Comparison of ENCODE assay signal across 9 cellular contexts in genomic region chr6:63307581-63308246, GRCh38. TPM values are rescaled to one million over a fixed set of nuclear protein-coding genes. Genes with fewer than 3 reads are reported as not detected.
DNase-seq lines count a peak whose midpoint lies in the region; ATAC-seq and TF ChIP-seq lines count a peak whose summit lies in the region.
"Had no signal": no experiment of that assay in that cellular context is flagged by ENCODE, and none has a peak within 500 bp of the region (broad histone marks: within the 10 kb centered on the region; RNA-seq: fewer than 3 reads in every experiment).

No MANE protein-coding gene starts in this region.

- H3K4me2 ChIP-seq in DND-41 (ENCODE audit: insufficient read depth, low read length) = no peak overlapping the region

- H3K36me3 Mint-ChIP-seq in immature natural killer cell = no peaks in the 10 kb centered on the region

- H3K9me3 Mint-ChIP-seq in immature natural killer cell = peaks cover 0 to 8% (median 2%) of the 10 kb centered on the region in 6 donors

- H3K4me3 ChIP-seq in DND-41 (ENCODE audit: low read depth in 1 of 2, low read length in 2 of 2) (no peak overlapping the region), epithelial cell of esophagus (ENCODE audit: low read length) (no peak overlapping the region), gastrocnemius medialis (no peak overlapping the region), testis (no peak overlapping the region)

- ATAC-seq in DND-41 (ENCODE audit: insufficient read depth, low read depth) (no peak), GM19395 (IDR thresholded peaks at IDR 0.05; ENCODE audit: unreplicated experiment) (peak; percentile 92), HG03342 (IDR thresholded peaks at IDR 0.05; ENCODE audit: unreplicated experiment) (peak; percentile 94), gastrocnemius medialis (peak; percentile 65)

- DNase-seq in DND-41 = no peak
- peak; percentile 59 for DNase-seq in NOMO-1 treated with dmso at 0.1 percent for 144 hours (lab: John Stamatoyannopoulos, UW; ENCODE audit: unreplicated experiment)
- peak; percentile 64 for DNase-seq in epithelial cell of esophagus (ENCODE audit: low read depth)
- DNase-seq in gastrocnemius medialis = no peak
- no peak for DNase-seq in immature natural killer cell
- no peak for DNase-seq in testis

- no peak overlapping the region for H2AFZ ChIP-seq in DND-41 (ENCODE audit: low read depth, low read length)

- no peaks in the 10 kb centered on the region for H3K4me1 Mint-ChIP-seq in immature natural killer cell

- in situ Hi-C loops in gastrocnemius medialis (cut with MboI; ENCODE audit: low sequenced_read_pairs in 4 of 4) = no loop called here

- H3K27me3 ChIP-seq in DND-41 (ENCODE audit: insufficient read depth, low read length, poor library complexity) (no peaks in the 10 kb centered on the region), gastrocnemius medialis (no peaks in the 10 kb centered on the region), testis (no peaks in the 10 kb centered on the region)

- TF ChIP-seq CTCF in DND-41 (IDR thresholded peaks at IDR 0.05; ENCODE audit: borderline replicate concordance, extremely low read depth, low read length, poor library complexity, severe bottlenecking) (peak; percentile 37), epithelial cell of esophagus (IDR thresholded peaks at IDR 0.05; ENCODE audit: insufficient read depth, low read depth, low read length, missing control alignments) (peak; percentile 60), gastrocnemius medialis (IDR thresholded peaks at IDR 0.05 in 4 of 5, conservative IDR thresholded peaks at IDR 0.05 in 1 of 5) (peak in 1 of 5 experiments; percentile 14), testis (IDR thresholded peaks at IDR 0.05) (no peak)

- H3K4me1 ChIP-seq in DND-41 (ENCODE audit: insufficient read depth, low read length) (no peaks in the 10 kb centered on the region), gastrocnemius medialis (no peaks in the 10 kb centered on the region), testis (no peaks in the 10 kb centered on the region)

- no peaks in the 10 kb centered on the region for H3K79me2 ChIP-seq in DND-41 (ENCODE audit: insufficient read depth, low read length)

- no peak for TF ChIP-seq POLR2A in gastrocnemius medialis (IDR thresholded peaks at IDR 0.05)
- no peak for TF ChIP-seq POLR2A in testis (IDR thresholded peaks at IDR 0.05)

- WGBS in testis, 2 donors = 67 to 80% methylated on average over 3 of the region's 3 CpGs

- no peak overlapping the region for H3K9ac ChIP-seq in DND-41 (ENCODE audit: low read depth, low read length)

- no peak overlapping the region for H3K27ac Mint-ChIP-seq in immature natural killer cell

- H3K9me3 ChIP-seq in DND-41 (ENCODE audit: insufficient read depth, low read length, severe bottlenecking) (no peaks in the 10 kb centered on the region), gastrocnemius medialis (no peaks in the 10 kb centered on the region), testis (no peaks in the 10 kb centered on the region)

- H3K27ac ChIP-seq in DND-41 (ENCODE audit: low read length) (no peak overlapping the region), gastrocnemius medialis (no peak overlapping the region), testis (no peak overlapping the region)

- H3K27me3 Mint-ChIP-seq in immature natural killer cell (ENCODE audit: low read depth in 3 of 3) = no peaks in the 10 kb centered on the region

- H3K4me3 Mint-ChIP-seq in immature natural killer cell = no peak overlapping the region

- intact Hi-C loops in gastrocnemius medialis (cut with DNase I; ENCODE audit: low total_unique reads) = no loop called here
- intact Hi-C loops in testis (cut with DNase I; ENCODE audit: low total_unique reads) = no loop called here

- H3K36me3 ChIP-seq in DND-41 (ENCODE audit: insufficient read depth, low read length) = no peaks in the 10 kb centered on the region
- H3K36me3 ChIP-seq in gastrocnemius medialis = no peaks in the 10 kb centered on the region
- H3K36me3 ChIP-seq in testis (ENCODE audit: low read depth, missing control alignments) = no peaks in the 10 kb centered on the region

- H4K20me1 ChIP-seq in DND-41 (ENCODE audit: insufficient read depth, low read length) = no peaks in the 10 kb centered on the region

RNA-seq across cellular contexts. Expression of gene LGSN, which starts 12.1 kb away (rescaled TPM):
- total RNA-seq in gastrocnemius medialis (not detected), testis (1 to 10 TPM in 1 of 2 donors, under 1 TPM in 1; 0.62 to 1.8 TPM)
- polyA plus RNA-seq in immature natural killer cell (not detected), testis (ENCODE audit: insufficient read depth, low read depth, low replicate concordance) (0.69 TPM)
- total RNA-seq: activated CD8-positive, alpha-beta memory T cell treated with anti-CD3 and anti-CD28 coated beads for 36 hours had no signal

Comparison
In these comparisons a context has a peak if more than half of its experiments do, and no peak if none do; other contexts are left out.
1. DNase-seq: peak in NOMO-1 treated with dmso at 0.1 percent for 144 hours (single experiment) and epithelial cell of esophagus (single experiment); none in DND-41 (single experiment), gastrocnemius medialis (0 of 2), immature natural killer cell (0 of 3) and testis (single experiment).
2. CTCF ChIP-seq: peak in DND-41 (single experiment) and epithelial cell of esophagus (single experiment); none in testis (0 of 3).